Comparison of ENCODE assay signal across 17 cellular contexts in genomic region chr11:9839550-9839949, GRCh38.
DNase-seq lines count a peak whose midpoint lies in the region; ATAC-seq and TF ChIP-seq lines count a peak whose summit lies in the region.
"Had no signal": no experiment of that assay in that cellular context is flagged by ENCODE, and none has a peak within 500 bp of the region (broad histone marks: within the 10 kb centered on the region; RNA-seq: fewer than 3 reads in every experiment).

No MANE protein-coding gene starts in this region.

- H2AK5ac ChIP-seq in mesenchymal stem cell (ENCODE audit: low read length, severe bottlenecking) = peak overlapping the region; percentile 92

- no peak overlapping the region for H3K4ac ChIP-seq in mesenchymal stem cell (ENCODE audit: low read depth in 1 of 2, low read length in 2 of 2)

- H4K20me1 ChIP-seq in OCI-LY3 (ENCODE audit: insufficient read depth, low read length) = no peaks in the 10 kb centered on the region

- no peak for TF ChIP-seq CTCF in OCI-LY3 (IDR thresholded peaks at IDR 0.05; ENCODE audit: low read depth, low read length)
- TF ChIP-seq CTCF in brain microvascular endothelial cell (IDR thresholded peaks at IDR 0.05; ENCODE audit: low read depth, low read length, missing control alignments) = no peak

- in situ Hi-C loops in brain microvascular endothelial cell (cut with HindIII; ENCODE audit: low pct_ligation_motif_present, low sequenced_read_pairs) = no loop called here
- in situ Hi-C loops in ACHN (cut with HindIII; ENCODE audit: low pct_ligation_motif_present, low pct_unique_long_range_greater_than_20kb, low sequenced_read_pairs) = no loop called here

- no peak overlapping the region for H3K27ac ChIP-seq in OCI-LY3 (ENCODE audit: low read length)
- peak overlapping the region; percentile 91 for H3K27ac ChIP-seq in mesenchymal stem cell (ENCODE audit: low read length, poor library complexity, severe bottlenecking)
- no peak overlapping the region for H3K27ac ChIP-seq in brain microvascular endothelial cell
- H3K27ac ChIP-seq: psoas muscle, stomach had no signal

- H3K27me3 ChIP-seq in OCI-LY3 (ENCODE audit: low read depth, low read length) (peaks cover 8% of the 10 kb centered on the region; the same call in 1 of the 2 replicates), mesenchymal stem cell (ENCODE audit: control insufficient read depth in 1 of 2, insufficient read depth in 1 of 2, low read length in 2 of 2) (no peaks in the 10 kb centered on the region), brain microvascular endothelial cell (replicated peaks) (no peaks in the 10 kb centered on the region), MG63 (no peaks in the 10 kb centered on the region)
- H3K27me3 ChIP-seq: stomach had no signal

- H3K14ac ChIP-seq in mesenchymal stem cell (ENCODE audit: low read length in 2 of 2) = no peak overlapping the region

- no peak overlapping the region for H3K4me3 ChIP-seq in OCI-LY3 (ENCODE audit: low read length)
- no peak overlapping the region for H3K4me3 ChIP-seq in mesenchymal stem cell (ENCODE audit: insufficient read depth in 1 of 2, low read depth in 1 of 2, low read length in 2 of 2)
- no peak overlapping the region for H3K4me3 ChIP-seq in brain microvascular endothelial cell (ENCODE audit: low read depth, low read length)
- no peak overlapping the region for H3K4me3 ChIP-seq in MG63
- H3K4me3 ChIP-seq: psoas muscle, stomach had no signal

- no peaks in the 10 kb centered on the region for H3K79me2 ChIP-seq in OCI-LY3 (ENCODE audit: low read length)

- H3K9me3 ChIP-seq in OCI-LY3 (ENCODE audit: insufficient read depth, low read length) (no peaks in the 10 kb centered on the region), mesenchymal stem cell (ENCODE audit: control insufficient read depth, low read length) (no peaks in the 10 kb centered on the region), MG63 (no peaks in the 10 kb centered on the region)
- H3K9me3 ChIP-seq: psoas muscle, stomach had no signal

- peaks cover 9% of the 10 kb centered on the region for H3K79me1 ChIP-seq in mesenchymal stem cell (replicated peaks; ENCODE audit: low read length, poor library complexity, severe bottlenecking)

- no peak for DNase-seq in mesenchymal stem cell
- DNase-seq in SKM-1 treated with dmso at 0.1 percent for 144 hours (lab: John Stamatoyannopoulos, UW; ENCODE audit: unreplicated experiment) = no peak
- no peak for DNase-seq in brain microvascular endothelial cell
- DNase-seq in ACHN = no peak
- DNase-seq in MG63 = no peak
- DNase-seq: activated T-cell treated with anti-CD3 and anti-CD28 coated beads for 4 hours; CD8-positive, alpha-beta memory T cell; central memory CD4-positive, alpha-beta T cell; NCI-H146; psoas muscle; stimulated activated CD4-positive, alpha-beta T cell treated with anti-CD3 and anti-CD28 coated beads, Interleukin-4, amount 100 ng/mL, for 1 hour; stomach; T1000 had no signal

- peak; percentile 53 for ATAC-seq in GM18861 (IDR thresholded peaks at IDR 0.05; ENCODE audit: unreplicated experiment)
- peak; percentile 29 for ATAC-seq in HG02610 (IDR thresholded peaks at IDR 0.05; ENCODE audit: unreplicated experiment)
- ATAC-seq: esophagus mucosa, psoas muscle had no signal

- H4K8ac ChIP-seq in mesenchymal stem cell (ENCODE audit: low read length) = no peak overlapping the region

- H3K4me1 ChIP-seq in OCI-LY3 (ENCODE audit: low read length) (peaks cover 21% of the 10 kb centered on the region), mesenchymal stem cell (ENCODE audit: control insufficient read depth, insufficient read depth, low read depth, low read length) (peaks cover 3% of the 10 kb centered on the region)
- H3K4me1 ChIP-seq: psoas muscle, stomach had no signal

- H2AFZ ChIP-seq in OCI-LY3 (ENCODE audit: low read depth, low read length) (no peak overlapping the region), mesenchymal stem cell (ENCODE audit: low read depth, low read length) (no peak overlapping the region)

- H3K18ac ChIP-seq in mesenchymal stem cell (ENCODE audit: low read depth in 1 of 2, low read length in 2 of 2) = no peak overlapping the region

- H3K4me2 ChIP-seq in OCI-LY3 (ENCODE audit: low read length) = peak overlapping the region; percentile 23; the same call in 1 of the 2 replicates
- peak overlapping the region; percentile 33 for H3K4me2 ChIP-seq in mesenchymal stem cell (ENCODE audit: low read length, poor library complexity, severe bottlenecking)

- no peaks in the 10 kb centered on the region for H3K36me3 ChIP-seq in OCI-LY3 (replicated peaks; ENCODE audit: low read depth, low read length)
- H3K36me3 ChIP-seq in mesenchymal stem cell (ENCODE audit: control insufficient read depth in 1 of 2, insufficient read depth in 2 of 2, low read depth in 1 of 2, low read length in 2 of 2) = peaks cover 3 to 41% of the 10 kb centered on the region in 2 experiments
- no peaks in the 10 kb centered on the region for H3K36me3 ChIP-seq in brain microvascular endothelial cell (replicated peaks)
- H3K36me3 ChIP-seq in MG63 = peaks cover 6% of the 10 kb centered on the region

- no peak overlapping the region for H2BK12ac ChIP-seq in mesenchymal stem cell (ENCODE audit: low read length in 2 of 2)

- no peak overlapping the region for H3K23ac ChIP-seq in mesenchymal stem cell (ENCODE audit: low read length in 2 of 2)

- no peak overlapping the region for H2BK15ac ChIP-seq in mesenchymal stem cell (ENCODE audit: low read depth, poor library complexity, severe bottlenecking)

- H2BK5ac ChIP-seq in mesenchymal stem cell (ENCODE audit: low read depth, low read length, poor library complexity, severe bottlenecking) = peak overlapping the region; percentile 70

- WGBS in mesenchymal stem cell = 95% methylated on average over 3 of the region's 4 CpGs

- no peak overlapping the region for H3K9ac ChIP-seq in OCI-LY3 (ENCODE audit: low read length)
- no peak overlapping the region for H3K9ac ChIP-seq in mesenchymal stem cell (ENCODE audit: low read length)

- no peak overlapping the region for H2BK120ac ChIP-seq in mesenchymal stem cell (ENCODE audit: low read depth, low read length)

- no peak overlapping the region for H4K91ac ChIP-seq in mesenchymal stem cell (ENCODE audit: low read length)
